In genomic region chr7:117041007-117041406, GRCh38 we compare ENCODE assay signal across 11 cellular contexts.
DNase-seq lines count a peak whose midpoint lies in the region; ATAC-seq and TF ChIP-seq lines count a peak whose summit lies in the region.
"Had no signal": no experiment of that assay in that cellular context is flagged by ENCODE, and none has a peak within 500 bp of the region (broad histone marks: within the 10 kb centered on the region; RNA-seq: fewer than 3 reads in every experiment).

No MANE protein-coding gene starts in this region.

- no peak overlapping the region for H2AFZ ChIP-seq in OCI-LY3 (ENCODE audit: low read depth, low read length)

- peak overlapping the region; percentile 52 for H3K4me2 ChIP-seq in OCI-LY3 (ENCODE audit: low read length)

- 88 to 93% methylated on average over 2 of the region's 2 CpGs for WGBS in testis, 2 donors
- 94 to 98% (median 95%) methylated on average over 2 of the region's 2 CpGs for WGBS in heart left ventricle, 4 donors

- H3K27me3 ChIP-seq in OCI-LY3 (ENCODE audit: low read depth, low read length) = no peaks in the 10 kb centered on the region
- H3K27me3 ChIP-seq in testis = no peaks in the 10 kb centered on the region
- H3K27me3 ChIP-seq in heart left ventricle = no peaks in the 10 kb centered on the region
- H3K27me3 ChIP-seq: neutrophil had no signal

- TF ChIP-seq CTCF in OCI-LY3 (IDR thresholded peaks at IDR 0.05; ENCODE audit: low read depth, low read length) (no peak), testis (IDR thresholded peaks at IDR 0.05) (no peak), heart left ventricle (IDR thresholded peaks at IDR 0.05) (no peak)

- DNase-seq in AG20443 (ENCODE audit: low spot score) = peak; percentile 45
- DNase-seq in testis = no peak
- no peak for DNase-seq in NCI-H2196 (lab: John Stamatoyannopoulos, UW; ENCODE audit: unreplicated experiment)
- no peak for DNase-seq in heart left ventricle
- DNase-seq in COR-L47 (lab: John Stamatoyannopoulos, UW) = no peak
- DNase-seq: activated effector memory CD4-positive, alpha-beta T cell treated with Interleukin-2 at 50 U/mL for 16 hours; stimulated activated naive CD4-positive, alpha-beta T cell had no signal

- ATAC-seq in GM18873 (IDR thresholded peaks at IDR 0.05; ENCODE audit: low FRiP score, unreplicated experiment) (peak; percentile 93), HG02759 (IDR thresholded peaks at IDR 0.05; ENCODE audit: unreplicated experiment) (peak; percentile 95), heart left ventricle (no peak)

- H3K9ac ChIP-seq in OCI-LY3 (ENCODE audit: low read length) = no peak overlapping the region

- H3K27ac ChIP-seq in OCI-LY3 (ENCODE audit: low read length) (peak overlapping the region; percentile 44), testis (no peak overlapping the region), heart left ventricle (no peak overlapping the region)
- H3K27ac ChIP-seq: neutrophil had no signal

- H3K4me3 ChIP-seq in OCI-LY3 (ENCODE audit: low read length) (0 out of 2 replicates have a peak overlapping the region, but pooled peaks have one; percentile 12), testis (no peak overlapping the region), heart left ventricle (no peak overlapping the region)

- H3K36me3 ChIP-seq in OCI-LY3 (replicated peaks; ENCODE audit: low read depth, low read length) = peaks cover 16% of the 10 kb centered on the region
- no peaks in the 10 kb centered on the region for H3K36me3 ChIP-seq in testis (ENCODE audit: low read depth, missing control alignments)
- H3K36me3 ChIP-seq in heart left ventricle = no peaks in the 10 kb centered on the region
- H3K36me3 ChIP-seq: neutrophil had no signal

- H3K9me3 ChIP-seq in OCI-LY3 (ENCODE audit: insufficient read depth, low read length) (no peaks in the 10 kb centered on the region), testis (no peaks in the 10 kb centered on the region), heart left ventricle (peaks cover 0 to 6% (median 0%) of the 10 kb centered on the region in 12 donors)
- H3K9me3 ChIP-seq: neutrophil had no signal

- H3K79me2 ChIP-seq in OCI-LY3 (ENCODE audit: low read length) = peaks cover 96% of the 10 kb centered on the region

- TF ChIP-seq POLR2A in testis (IDR thresholded peaks at IDR 0.05) (no peak), heart left ventricle (IDR thresholded peaks at IDR 0.05) (no peak)

- intact Hi-C loops in testis (cut with DNase I; ENCODE audit: low total_unique reads) = no loop called here
- intact Hi-C loops in heart left ventricle (cut with DNase I) = loop anchor here in 1 of 10 donors (5.0 kb wide), 1 partner anchor 49 kb away; no protein-coding TSS in a partner anchor

- H4K20me1 ChIP-seq in OCI-LY3 (ENCODE audit: insufficient read depth, low read length) = peaks cover 95% of the 10 kb centered on the region

- H3K4me1 ChIP-seq in OCI-LY3 (ENCODE audit: low read length) = peaks cover 17% of the 10 kb centered on the region
- H3K4me1 ChIP-seq in testis = no peaks in the 10 kb centered on the region
- peaks cover 0 to 30% (median 15%) of the 10 kb centered on the region in 12 donors for H3K4me1 ChIP-seq in heart left ventricle

Comparison
In these comparisons a context has a peak if more than half of its experiments do, and no peak if none do; other contexts are left out.
1. ATAC-seq: peak in GM18873 (single experiment) and HG02759 (single experiment); none in heart left ventricle (0 of 4).